ENCODE assay signal across 12 cellular contexts in the genomic region with DNA sequence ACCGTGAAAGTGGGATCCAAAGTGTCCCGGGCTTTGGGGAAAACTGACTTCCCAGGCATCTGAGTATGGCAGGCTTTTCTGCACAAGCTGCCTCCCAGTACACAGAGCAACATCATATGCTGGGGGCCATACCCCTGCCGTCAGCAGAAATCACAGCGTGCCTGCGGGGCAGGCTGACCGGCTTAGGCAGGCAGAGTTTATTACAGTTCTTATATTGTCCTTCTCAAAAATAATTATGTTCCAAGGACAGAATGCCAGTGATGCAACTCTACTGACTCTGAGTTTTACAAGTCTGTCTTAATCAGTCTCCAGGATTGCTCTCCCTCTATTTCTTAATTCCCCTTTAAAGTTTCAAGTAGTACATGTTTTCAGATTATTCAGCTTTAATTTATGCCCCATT. TPM values are rescaled to one million over a fixed set of nuclear protein-coding genes. Genes with fewer than 3 reads are reported as not detected.
DNase-seq lines count a peak whose midpoint lies in the region; ATAC-seq and TF ChIP-seq lines count a peak whose summit lies in the region.
"Had no signal": no experiment of that assay in that cellular context is flagged by ENCODE, and none has a peak within 500 bp of the region (broad histone marks: within the 10 kb centered on the region; RNA-seq: fewer than 3 reads in every experiment).

No MANE protein-coding gene starts in this region.

- H3K9ac ChIP-seq in mesendoderm (ENCODE audit: low read length): no peak overlapping the region

- no peak overlapping the region for H3K4ac ChIP-seq in mesendoderm (ENCODE audit: low read depth, low read length)

- DNase-seq in left cardiac atrium: no peak
- no peak for DNase-seq in left ventricle myocardium superior
- no peak for DNase-seq in activated CD8-positive, alpha-beta T cell treated with anti-CD3 and anti-CD28 coated beads for 36 hours
- peak; percentile 84 for DNase-seq in fibroblast of villous mesenchyme (ENCODE audit: low read depth)
- no peak for DNase-seq in NCI-H446 (lab: John Stamatoyannopoulos, UW)
- no peak for DNase-seq in mesendoderm
- DNase-seq in OCI-M1 (lab: John Stamatoyannopoulos, UW): no peak
- DNase-seq: activated effector memory CD4-positive, alpha-beta T cell treated with anti-CD3 and anti-CD28 coated beads, Interleukin-2, amount 50 U/mL, for 16 hours; endodermal cell had no signal

- H4K5ac ChIP-seq in mesendoderm (ENCODE audit: low read length): no peak overlapping the region

- H3K27ac Mint-ChIP-seq in activated CD8-positive, alpha-beta T cell treated with anti-CD3 and anti-CD28 coated beads for 36 hours: peak overlapping the region; percentile 82
- H3K27ac Mint-ChIP-seq: endodermal cell had no signal

- no peaks in the 10 kb centered on the region for H3K36me3 Mint-ChIP-seq in activated CD8-positive, alpha-beta T cell treated with anti-CD3 and anti-CD28 coated beads for 36 hours (ENCODE audit: low read depth)

- H3K36me3 ChIP-seq in mesendoderm (ENCODE audit: control insufficient read depth, insufficient read depth, low read length): no peaks in the 10 kb centered on the region
- H3K36me3 ChIP-seq: right atrium auricular region had no signal

- H3K27me3 Mint-ChIP-seq in activated CD8-positive, alpha-beta T cell treated with anti-CD3 and anti-CD28 coated beads for 36 hours: no peaks in the 10 kb centered on the region

- no peaks in the 10 kb centered on the region for H3K9me3 Mint-ChIP-seq in activated CD8-positive, alpha-beta T cell treated with anti-CD3 and anti-CD28 coated beads for 36 hours
- H3K9me3 Mint-ChIP-seq: endodermal cell had no signal

- no peak overlapping the region for H3K4me2 ChIP-seq in mesendoderm (ENCODE audit: low read length)

- peak; percentile 32 to 50 for ATAC-seq in left cardiac atrium
- no peak for ATAC-seq in left ventricle myocardium superior
- no peak for ATAC-seq in activated CD8-positive, alpha-beta T cell treated with anti-CD3 and anti-CD28 coated beads for 36 hours

- no peak overlapping the region for H2AK5ac ChIP-seq in mesendoderm (ENCODE audit: low read length)

- TF ChIP-seq CTCF in activated CD8-positive, alpha-beta T cell treated with anti-CD3 and anti-CD28 coated beads for 36 hours (IDR thresholded peaks at IDR 0.05): no peak
- no peak for TF ChIP-seq CTCF in fibroblast of villous mesenchyme (IDR thresholded peaks at IDR 0.05; ENCODE audit: insufficient read depth, low read depth, low read length)

- no peak overlapping the region for H3K18ac ChIP-seq in mesendoderm (ENCODE audit: low read length)

- intact Hi-C loops in left cardiac atrium (cut with DNase I): loop anchor here in 1 of 2 donors (10.0 kb wide), 1 partner anchor 679 kb away; no protein-coding TSS in a partner anchor
- intact Hi-C loops in left ventricle myocardium superior (cut with micrococcal nuclease): no loop called here
- intact Hi-C loops in activated CD8-positive, alpha-beta T cell treated with anti-CD3 and anti-CD28 coated beads for 36 hours (cut with micrococcal nuclease): no loop called here

- H4K8ac ChIP-seq in mesendoderm (ENCODE audit: low read depth, low read length): no peak overlapping the region

- no peak overlapping the region for H3K4me3 Mint-ChIP-seq in activated CD8-positive, alpha-beta T cell treated with anti-CD3 and anti-CD28 coated beads for 36 hours
- H3K4me3 Mint-ChIP-seq: endodermal cell had no signal

- no peak overlapping the region for H2BK5ac ChIP-seq in mesendoderm (ENCODE audit: low read length)

- H3K79me2 ChIP-seq in mesendoderm (ENCODE audit: control insufficient read depth, insufficient read depth, low read length): no peaks in the 10 kb centered on the region

- no peaks in the 10 kb centered on the region for H3K27me3 ChIP-seq in mesendoderm (ENCODE audit: insufficient read depth, low read length, poor library complexity)
- H3K27me3 ChIP-seq: right atrium auricular region had no signal

- H3K4me3 ChIP-seq in fibroblast of villous mesenchyme (ENCODE audit: low read depth, low read length) (no peak overlapping the region), mesendoderm (ENCODE audit: low read length) (no peak overlapping the region)
- H3K4me3 ChIP-seq: right atrium auricular region had no signal

- CTCF ChIA-PET in activated CD8-positive, alpha-beta T cell treated with anti-CD3 and anti-CD28 coated beads for 36 hours (lab: Charles Lee): interaction anchor here (0.7 to 0.9 kb wide), 2 partner anchors 133 to 1422 kb away, joined by 3 to 4 read pairs; no protein-coding TSS in a partner anchor

- H3K79me1 ChIP-seq in mesendoderm (ENCODE audit: low read length): no peaks in the 10 kb centered on the region

- POLR2A ChIA-PET in activated CD8-positive, alpha-beta T cell treated with anti-CD3 and anti-CD28 coated beads for 36 hours (lab: Charles Lee): interaction anchor here (1.0 kb wide), 1 partner anchor 121 kb away, joined by 3 read pairs; no protein-coding TSS in a partner anchor

- no peak overlapping the region for H3K23ac ChIP-seq in mesendoderm (ENCODE audit: low read length)

- no CpG with 5 or more reads among the region's 6 CpGs for WGBS in mesendoderm (ENCODE audit: extremely low coverage, insufficient coverage, low lambda C conversion rate)

- no peaks in the 10 kb centered on the region for H3K4me1 ChIP-seq in mesendoderm (ENCODE audit: control insufficient read depth, low read depth, low read length)
- H3K4me1 ChIP-seq: right atrium auricular region had no signal

- H3K4me1 Mint-ChIP-seq in activated CD8-positive, alpha-beta T cell treated with anti-CD3 and anti-CD28 coated beads for 36 hours (ENCODE audit: low read depth): peaks cover 32% of the 10 kb centered on the region
- H3K4me1 Mint-ChIP-seq: endodermal cell had no signal

- no peak overlapping the region for H2BK120ac ChIP-seq in mesendoderm (ENCODE audit: low read depth, low read length)

- H3K27ac ChIP-seq in temporal lobe (ENCODE audit: low read depth, low read length) (peak overlapping the region; percentile 94), mesendoderm (ENCODE audit: low read depth, low read length) (no peak overlapping the region)
- H3K27ac ChIP-seq: right atrium auricular region had no signal

- no peak overlapping the region for H3K56ac ChIP-seq in mesendoderm (ENCODE audit: low read length)

- no peak overlapping the region for H2BK15ac ChIP-seq in mesendoderm (replicated peaks; ENCODE audit: low read depth)

RNA-seq across cellular contexts. Expression of gene IL21, which starts 37.0 kb away (rescaled TPM):
- total RNA-seq in left cardiac atrium (not detected), left ventricle myocardium superior (not detected), fibroblast of villous mesenchyme (not detected in 2 replicates), temporal lobe (not detected)
- total RNA-seq in activated CD8-positive, alpha-beta T cell treated with anti-CD3 and anti-CD28 coated beads for 36 hours: under 1 TPM; 0.09 to 0.52 TPM
- not detected for polyA plus RNA-seq in mesendoderm (2013, experiment 1 of 2)
- not detected for polyA plus RNA-seq in mesendoderm (2013, experiment 2 of 2)
- total RNA-seq: endodermal cell, kidney epithelial cell, right atrium auricular region had no signal

Comparison
In these comparisons a context has a peak if more than half of its experiments do, and no peak if none do; other contexts are left out.
1. ATAC-seq: peak in left cardiac atrium (2 of 2); none in left ventricle myocardium superior (single experiment) and activated CD8-positive, alpha-beta T cell treated with anti-CD3 and anti-CD28 coated beads for 36 hours (single experiment).